In the genomic region with DNA sequence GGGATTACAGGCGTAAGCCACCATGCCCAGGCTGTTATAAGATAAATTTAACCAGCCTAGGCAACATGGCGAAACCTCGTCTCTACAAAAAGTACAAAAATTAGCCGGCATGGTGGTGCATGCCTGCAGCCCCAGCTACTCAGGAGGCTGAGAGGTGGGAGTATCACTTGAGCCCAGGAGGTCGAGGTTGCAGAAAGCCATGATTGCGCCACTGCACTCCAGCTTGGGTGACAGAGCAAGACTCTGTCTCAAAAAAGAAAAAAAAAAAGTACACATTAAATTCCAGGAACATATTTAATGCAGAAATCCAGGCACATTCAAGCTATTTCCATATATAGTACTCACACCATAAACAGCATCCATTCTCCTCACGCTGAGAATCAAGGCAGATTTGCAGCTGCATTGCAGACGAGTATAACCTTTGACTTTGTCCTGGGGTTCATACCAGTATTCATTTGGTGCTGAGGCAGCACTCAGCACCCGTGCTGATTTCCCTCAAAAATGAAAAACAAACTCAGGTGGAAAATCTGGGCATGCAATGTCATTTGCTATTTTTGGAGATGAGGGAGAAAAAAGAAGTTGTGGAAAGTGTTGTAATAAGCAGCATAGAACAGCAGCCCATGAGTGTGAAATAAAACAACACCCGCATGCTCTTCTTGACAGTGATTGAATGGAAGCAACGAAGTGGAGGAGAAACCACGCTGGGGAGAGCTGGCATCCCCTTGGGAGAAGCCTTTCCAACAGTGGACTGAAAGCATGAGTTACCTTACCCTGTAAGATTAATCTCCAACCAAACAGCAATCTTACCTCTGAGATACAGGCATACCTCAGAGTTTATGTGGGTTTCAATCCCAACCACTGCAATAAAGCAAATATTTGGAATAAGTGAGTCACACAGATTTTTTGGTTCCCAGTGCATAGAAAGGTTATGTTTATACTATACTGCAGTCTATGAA, we compare ENCODE assay signal across 10 cellular contexts. TPM values are rescaled to one million over a fixed set of nuclear protein-coding genes. Genes with fewer than 3 reads are reported as not detected.
A peak's percentile ranks its signal among the peaks of the same experiment; 100 is the strongest.
DNase-seq lines count a peak whose midpoint lies in the region; ATAC-seq and TF ChIP-seq lines count a peak whose summit lies in the region.
"Had no signal": no experiment of that assay in that cellular context is flagged by ENCODE, and none has a peak within 500 bp of the region (broad histone marks: within the 10 kb centered on the region; RNA-seq: fewer than 3 reads in every experiment).

No MANE protein-coding gene starts in this region.

- no peaks in the 10 kb centered on the region for H3K36me3 Mint-ChIP-seq in activated CD8-positive, alpha-beta T cell treated with anti-CD3 and anti-CD28 coated beads for 36 hours (ENCODE audit: low read depth)
- peaks cover 4% of the 10 kb centered on the region for H3K36me3 Mint-ChIP-seq in activated CD8-positive, alpha-beta T cell treated with anti-CD3 and anti-CD28 coated beads, Interleukin-2, amount 10 ng/mL, durations not matched to agents 7 days and 5 days (ENCODE audit: low read depth)

- no peaks in the 10 kb centered on the region for H3K9me3 ChIP-seq in RWPE2 (ENCODE audit: severe bottlenecking)
- H3K9me3 ChIP-seq in gastroesophageal sphincter: no peaks in the 10 kb centered on the region
- H3K9me3 ChIP-seq: adrenal gland had no signal

- no peak for DNase-seq in activated CD8-positive, alpha-beta T cell treated with anti-CD3 and anti-CD28 coated beads for 36 hours
- DNase-seq in activated CD8-positive, alpha-beta T cell treated with anti-CD3 and anti-CD28 coated beads, Interleukin-2, amount 10 ng/mL, durations not matched to agents 7 days and 5 days: no peak
- DNase-seq in RWPE2 (ENCODE audit: low spot score) (no peak), stromal cell of bone marrow (ENCODE audit: low read depth) (peak; percentile 65), Ammon's horn (ENCODE audit: low spot score) (no peak)
- no peak for DNase-seq in central memory CD4-positive, alpha-beta T cell
- DNase-seq: adrenal gland, left cardiac atrium had no signal

- H3K27ac ChIP-seq in RWPE2 (ENCODE audit: poor library complexity, severe bottlenecking): no peak overlapping the region
- peak overlapping the region in 2 of 4 donors; percentile 19 to 38 for H3K27ac ChIP-seq in gastroesophageal sphincter
- H3K27ac ChIP-seq: adrenal gland had no signal

- H3K4me3 ChIP-seq in RWPE2 (ENCODE audit: severe bottlenecking): no peak overlapping the region
- no peak overlapping the region for H3K4me3 ChIP-seq in gastroesophageal sphincter
- H3K4me3 ChIP-seq: adrenal gland had no signal

- WGBS in gastroesophageal sphincter (ENCODE audit: low coverage in 1 of 2), 2 donors: 3 to 45% methylated on average over 6 to 10 of the region's 12 CpGs

- H3K36me3 ChIP-seq in RWPE2 (ENCODE audit: low read depth) (no peaks in the 10 kb centered on the region), gastroesophageal sphincter (no peaks in the 10 kb centered on the region)
- H3K36me3 ChIP-seq: adrenal gland had no signal

- peaks cover 8% of the 10 kb centered on the region for H3K4me1 ChIP-seq in RWPE2 (ENCODE audit: insufficient read depth, poor library complexity, severe bottlenecking)
- peaks cover 0 to 15% (median 0%) of the 10 kb centered on the region in 3 donors for H3K4me1 ChIP-seq in gastroesophageal sphincter

- no peaks in the 10 kb centered on the region for H3K27me3 Mint-ChIP-seq in activated CD8-positive, alpha-beta T cell treated with anti-CD3 and anti-CD28 coated beads for 36 hours
- no peaks in the 10 kb centered on the region for H3K27me3 Mint-ChIP-seq in activated CD8-positive, alpha-beta T cell treated with anti-CD3 and anti-CD28 coated beads, Interleukin-2, amount 10 ng/mL, durations not matched to agents 7 days and 5 days (ENCODE audit: low read depth)

- no peak for TF ChIP-seq POLR2A in gastroesophageal sphincter (IDR thresholded peaks at IDR 0.05)

- no peak for TF ChIP-seq EP300 in gastroesophageal sphincter (IDR thresholded peaks at IDR 0.05)

- peaks cover 75% of the 10 kb centered on the region for H3K4me1 Mint-ChIP-seq in activated CD8-positive, alpha-beta T cell treated with anti-CD3 and anti-CD28 coated beads for 36 hours (ENCODE audit: low read depth)
- H3K4me1 Mint-ChIP-seq in activated CD8-positive, alpha-beta T cell treated with anti-CD3 and anti-CD28 coated beads, Interleukin-2, amount 10 ng/mL, durations not matched to agents 7 days and 5 days (ENCODE audit: low read depth): peaks cover 71% of the 10 kb centered on the region

- POLR2A ChIA-PET in activated CD8-positive, alpha-beta T cell treated with anti-CD3 and anti-CD28 coated beads for 36 hours (lab: Charles Lee): interaction anchor here (0.7 to 1.5 kb wide), 2 partner anchors 99 to 111 kb away, joined by 3 read pairs; no protein-coding TSS in a partner anchor
- POLR2A ChIA-PET in activated CD8-positive, alpha-beta T cell treated with anti-CD3 and anti-CD28 coated beads, Interleukin-2, amount 10 ng/mL, durations not matched to agents 7 days and 5 days (lab: Charles Lee): interaction anchor here (0.6 to 1.4 kb wide), 4 partner anchors 18 to 607 kb away, joined by 3 to 5 read pairs (median 4); no protein-coding TSS in a partner anchor

- no peak for TF ChIP-seq CTCF in activated CD8-positive, alpha-beta T cell treated with anti-CD3 and anti-CD28 coated beads for 36 hours (IDR thresholded peaks at IDR 0.05)
- TF ChIP-seq CTCF in RWPE2 (IDR thresholded peaks at IDR 0.05; ENCODE audit: poor library complexity, severe bottlenecking) (no peak), gastroesophageal sphincter (IDR thresholded peaks at IDR 0.05) (no peak)

- CTCF ChIA-PET in activated CD8-positive, alpha-beta T cell treated with anti-CD3 and anti-CD28 coated beads for 36 hours (lab: Charles Lee): interaction anchor here (0.7 to 9.5 kb wide), 5 partner anchors 9 to 130 kb away, joined by 3 to 37 read pairs (median 5); no protein-coding TSS in a partner anchor
- CTCF ChIA-PET in activated CD8-positive, alpha-beta T cell treated with anti-CD3 and anti-CD28 coated beads, Interleukin-2, amount 10 ng/mL, durations not matched to agents 7 days and 5 days (lab: Charles Lee): interaction anchor here (0.6 to 3.7 kb wide), 4 partner anchors 11 to 130 kb away, joined by 3 to 19 read pairs (median 3); no protein-coding TSS in a partner anchor

- peaks cover 3% of the 10 kb centered on the region for H3K9me3 Mint-ChIP-seq in activated CD8-positive, alpha-beta T cell treated with anti-CD3 and anti-CD28 coated beads for 36 hours
- H3K9me3 Mint-ChIP-seq in activated CD8-positive, alpha-beta T cell treated with anti-CD3 and anti-CD28 coated beads, Interleukin-2, amount 10 ng/mL, durations not matched to agents 7 days and 5 days (ENCODE audit: insufficient read depth): no peaks in the 10 kb centered on the region

- peak overlapping the region; percentile 72 for H3K27ac Mint-ChIP-seq in activated CD8-positive, alpha-beta T cell treated with anti-CD3 and anti-CD28 coated beads for 36 hours
- H3K27ac Mint-ChIP-seq in activated CD8-positive, alpha-beta T cell treated with anti-CD3 and anti-CD28 coated beads, Interleukin-2, amount 10 ng/mL, durations not matched to agents 7 days and 5 days: no peak overlapping the region

- no peak overlapping the region for H3K4me3 Mint-ChIP-seq in activated CD8-positive, alpha-beta T cell treated with anti-CD3 and anti-CD28 coated beads for 36 hours
- H3K4me3 Mint-ChIP-seq in activated CD8-positive, alpha-beta T cell treated with anti-CD3 and anti-CD28 coated beads, Interleukin-2, amount 10 ng/mL, durations not matched to agents 7 days and 5 days: no peak overlapping the region

- ATAC-seq in activated CD8-positive, alpha-beta T cell treated with anti-CD3 and anti-CD28 coated beads for 36 hours: peak; percentile 71
- ATAC-seq in activated CD8-positive, alpha-beta T cell treated with anti-CD3 and anti-CD28 coated beads, Interleukin-2, amount 10 ng/mL, durations not matched to agents 7 days and 5 days: no peak
- ATAC-seq in RWPE2 (ENCODE audit: low read depth) (peak; percentile 90), gastroesophageal sphincter (peak; percentile 48), GM19324 (IDR thresholded peaks at IDR 0.05; ENCODE audit: low FRiP score, unreplicated experiment) (no peak)

- intact Hi-C loops in activated CD8-positive, alpha-beta T cell treated with anti-CD3 and anti-CD28 coated beads for 36 hours (cut with micrococcal nuclease): loop anchor here (5.0 kb wide), 1 partner anchor 128 kb away; no protein-coding TSS in a partner anchor

- no peaks in the 10 kb centered on the region for H3K27me3 ChIP-seq in RWPE2 (ENCODE audit: insufficient read depth, poor library complexity, severe bottlenecking)
- no peaks in the 10 kb centered on the region for H3K27me3 ChIP-seq in gastroesophageal sphincter
- H3K27me3 ChIP-seq: adrenal gland had no signal

RNA-seq across cellular contexts. Expression of gene ANXA4, which starts 46.8 kb away (rescaled TPM):
- total RNA-seq in activated CD8-positive, alpha-beta T cell treated with anti-CD3 and anti-CD28 coated beads for 36 hours: 10 to 100 TPM; 14.6 to 17.5 TPM
- 10 to 100 TPM; 53.5 to 59.5 TPM for total RNA-seq in activated CD8-positive, alpha-beta T cell treated with anti-CD3 and anti-CD28 coated beads, Interleukin-2, amount 10 ng/mL, durations not matched to agents 7 days and 5 days
- total RNA-seq in gastroesophageal sphincter: 10 to 100 TPM; 49.0 to 66.8 (median 58.1) TPM

RNA-seq across cellular contexts. Expression of gene AAK1, which starts 51.6 kb away (rescaled TPM):
- total RNA-seq in activated CD8-positive, alpha-beta T cell treated with anti-CD3 and anti-CD28 coated beads for 36 hours: 100 to 1,000 TPM; 114 to 115 TPM
- total RNA-seq in activated CD8-positive, alpha-beta T cell treated with anti-CD3 and anti-CD28 coated beads, Interleukin-2, amount 10 ng/mL, durations not matched to agents 7 days and 5 days: 100 to 1,000 TPM; 105 to 107 TPM
- total RNA-seq in gastroesophageal sphincter: 10 to 100 TPM; 32.3 to 55.9 (median 49.6) TPM

Comparison
In these comparisons a context has a peak if more than half of its experiments do, and no peak if none do; other contexts are left out.
1. ATAC-seq: peak in activated CD8-positive, alpha-beta T cell treated with anti-CD3 and anti-CD28 coated beads for 36 hours (single experiment), RWPE2 (single experiment) and gastroesophageal sphincter (single experiment); none in activated CD8-positive, alpha-beta T cell treated with anti-CD3 and anti-CD28 coated beads, Interleukin-2, amount 10 ng/mL, durations not matched to agents 7 days and 5 days (single experiment) and GM19324 (single experiment).